In genomic region chr1:203860396-203860951, GRCh38 we compare ENCODE assay signal across 8 cellular contexts.
DNase-seq lines count a peak whose midpoint lies in the region; ATAC-seq and TF ChIP-seq lines count a peak whose summit lies in the region.

No MANE protein-coding gene starts in this region.

- no peaks in the 10 kb centered on the region for H4K20me1 ChIP-seq in MM.1S (ENCODE audit: insufficient read depth, low read length)

- H3K4me1 ChIP-seq in MM.1S (ENCODE audit: low read length) (peaks cover 11% of the 10 kb centered on the region), muscle layer of duodenum (ENCODE audit: control insufficient read depth in 1 of 2, insufficient read depth in 2 of 2, low read length in 2 of 2) (peaks cover 13 to 14% of the 10 kb centered on the region in 2 donors)

- peaks cover 39% of the 10 kb centered on the region for H3K79me2 ChIP-seq in MM.1S (ENCODE audit: low read length)

- no peaks in the 10 kb centered on the region for H3K9me3 ChIP-seq in MM.1S (replicated peaks; ENCODE audit: insufficient read depth, low read length)
- H3K9me3 ChIP-seq in muscle layer of duodenum (ENCODE audit: control insufficient read depth in 1 of 2, low read length in 2 of 2), result no peaks in the 10 kb centered on the region

- H3F3A ChIP-seq in MM.1S (ENCODE audit: insufficient read depth, low read length), result peaks cover 5% of the 10 kb centered on the region; the same call in 1 of the 2 replicates

- H3K4me3 ChIP-seq in MM.1S (ENCODE audit: low read length) (peak overlapping the region; percentile 39), muscle layer of duodenum (ENCODE audit: low read depth in 1 of 2, low read length in 2 of 2) (peak overlapping the region; percentile 49 to 100)

- H3K27ac ChIP-seq in MM.1S (ENCODE audit: low read length) (no peak overlapping the region), caudate nucleus (ENCODE audit: low read depth, low read length) (peak overlapping the region; percentile 52), muscle layer of duodenum (ENCODE audit: low read length) (peak overlapping the region; percentile 84)

- TF ChIP-seq CTCF in MM.1S (IDR thresholded peaks at IDR 0.05; ENCODE audit: low read length), result no peak

- H3K9ac ChIP-seq in MM.1S (ENCODE audit: low read length), result peak overlapping the region; percentile 30; the same call in 1 of the 2 replicates

- H3K27me3 ChIP-seq in MM.1S (replicated peaks; ENCODE audit: insufficient read depth, low read length) (no peaks in the 10 kb centered on the region), muscle layer of duodenum (ENCODE audit: low read depth, low read length) (no peaks in the 10 kb centered on the region)

- H3K9me2 ChIP-seq in MM.1S (replicated peaks; ENCODE audit: insufficient read depth, low read length), result no peaks in the 10 kb centered on the region

- H3K4me2 ChIP-seq in MM.1S (ENCODE audit: low read depth, low read length), result peak overlapping the region; percentile 51

- DNase-seq in DMS153 (lab: John Stamatoyannopoulos, UW), result peak; percentile 1
- DNase-seq in MM.1S, result no peak
- peak in 2 of 61 donors; percentile 1 to 6 for DNase-seq in caudate nucleus (lab: John Stamatoyannopoulos, UW)
- DNase-seq in NOMO-1 (lab: John Stamatoyannopoulos, UW; ENCODE audit: unreplicated experiment in 2 of 2), result no peak
- no peak for DNase-seq in stimulated activated naive CD4-positive, alpha-beta T cell (lab: John Stamatoyannopoulos, UW)

- H3K36me3 ChIP-seq in MM.1S (replicated peaks; ENCODE audit: insufficient read depth, low read length) (peaks cover 15% of the 10 kb centered on the region), muscle layer of duodenum (ENCODE audit: control insufficient read depth in 1 of 2, insufficient read depth in 2 of 2, low read length in 2 of 2) (peaks cover 15 to 17% of the 10 kb centered on the region in 2 donors)

- H2AFZ ChIP-seq in MM.1S (ENCODE audit: low read length), result peak overlapping the region; percentile 47

- ATAC-seq in GM18520 (IDR thresholded peaks at IDR 0.05; ENCODE audit: unreplicated experiment), result no peak
- ATAC-seq in HG03432 (IDR thresholded peaks at IDR 0.05; ENCODE audit: unreplicated experiment), result no peak
